19 cellular contexts compared by ENCODE assay signal in genomic region chr1:62276791-62277190, GRCh38. TPM values are rescaled to one million over a fixed set of nuclear protein-coding genes. Genes with fewer than 3 reads are reported as not detected.
"Had no signal": no experiment of that assay in that cellular context is flagged by ENCODE, and none has a peak within 500 bp of the region (broad histone marks: within the 10 kb centered on the region; RNA-seq: fewer than 3 reads in every experiment).

No MANE protein-coding gene starts in this region.

- H3K4me2 ChIP-seq: SK-N-SH had no signal

- ATAC-seq: T-cell had no signal

- DNase-seq: KBM-7, MM.1S, NCI-H1092 treated with DMSO at 0.1 percent for 48 hours, NCI-H187, NCI-H2081 treated with DMSO at 0.1 percent for 48 hours, NCI-H2171, NCI-H226, NCI-H446, NCI-H510A, NCI-H524 treated with DMSO at 0.1 percent for 48 hours, NCI-H774, Right ventricle myocardium superior, RPMI8226, SK-N-SH, SW 1271, T-cell had no signal

- H3K4me3 Mint-ChIP-seq: T-cell had no signal

- H3K9ac ChIP-seq: SK-N-SH had no signal

- H3K9me3 ChIP-seq: SK-N-SH had no signal

- H3K27ac Mint-ChIP-seq: T-cell had no signal

RNA-seq across cellular contexts. Expression of gene KANK4, which starts 42.4 kb away (rescaled TPM):
- total RNA-seq: HT-29, OCI-LY7, SK-MEL-5, T-cell had no signal
- polyA plus RNA-seq: SK-N-SH had no signal
